Comparison of ENCODE assay signal across 32 cellular contexts in genomic region chr6:4584801-4585200, GRCh38.
"Had no signal": no experiment of that assay in that cellular context is flagged by ENCODE, and none has a peak within 500 bp of the region (broad histone marks: within the 10 kb centered on the region; RNA-seq: fewer than 3 reads in every experiment).

No MANE protein-coding gene starts in this region.

- H3K9me3 Mint-ChIP-seq: activated B cell treated with CpG ODN at 0.5 μM for 24 hours; activated CD4-positive, alpha-beta memory T cell treated with anti-CD3 and anti-CD28 coated beads, Interleukin-2, amount 10 ng/mL, durations not matched to agents 7 days and 5 days; activated CD4-positive, alpha-beta T cell treated with anti-CD3 and anti-CD28 coated beads, Interleukin-2, amount 10 ng/mL, durations not matched to agents 24 days and 14 days; activated naive CD4-positive, alpha-beta T cell treated with anti-CD3 and anti-CD28 coated beads, Interleukin-2, amount 10 ng/mL, durations not matched to agents 7 days and 5 days; activated naive CD4-positive, alpha-beta T cell treated with anti-CD3 and anti-CD28 coated beads, Interleukin-2, amount 50 U/mL, for 24 hours; activated naive CD8-positive, alpha-beta T cell treated with anti-CD3 and anti-CD28 coated beads, Interleukin-2, amount 10 ng/mL, durations not matched to agents 7 days and 5 days; activated naive CD8-positive, alpha-beta T cell treated with anti-CD3 and anti-CD28 coated beads, Interleukin-2, amount 50 U/mL, for 24 hours; activated T-cell treated with anti-CD3 and anti-CD28 coated beads, Interleukin-2, amount 50 U/mL, for 4 hours; activated T-helper 2 cell treated with anti-CD3 and anti-CD28 coated beads, Interferon-gamma antibody, Interleukin-2, Interleukin-4, amounts not matched to agents 10 μg/mL and 5 μg/mL and 100 μg/mL, durations not matched to agents 14 hours and 24 hours and 36 hours; central memory CD8-positive, alpha-beta T cell; T-helper 1 cell treated with Interleukin-12 subunit alpha and Interleukin-12 subunit beta and Interleukin-4 antibody, amounts not matched to agents 30 μg/mL and 1 μg/mL, for 36 hours; T-helper 2 cell treated with Interferon-gamma antibody and Interleukin-4, amounts not matched to agents 5 μg/mL and 100 μg/mL, for 36 hours had no signal

- DNase-seq: activated B cell treated with CpG ODN at 0.5 μM for 24 hours; activated CD4-positive, alpha-beta memory T cell treated with anti-CD3 and anti-CD28 coated beads, Interleukin-2, amount 10 ng/mL, durations not matched to agents 7 days and 5 days; activated CD4-positive, alpha-beta T cell treated with anti-CD3 and anti-CD28 coated beads for 4 hours; activated CD4-positive, alpha-beta T cell treated with anti-CD3 and anti-CD28 coated beads, Interleukin-2, amount 10 ng/mL, durations not matched to agents 24 days and 14 days; activated CD4-positive, alpha-beta T cell treated with anti-CD3 and anti-CD28 coated beads, Interleukin-2, amount 50 U/mL, for 48 hours; activated CD4-positive, CD25-positive, alpha-beta regulatory T cell treated with anti-CD3 and anti-CD28 coated beads, Interleukin-2, amount 50 U/mL, for 72 hours; activated CD8-positive, alpha-beta memory T cell treated with anti-CD3 and anti-CD28 coated beads for 24 hours; activated CD8-positive, alpha-beta memory T cell treated with anti-CD3 and anti-CD28 coated beads, Interleukin-2, amount 10 ng/mL, durations not matched to agents 7 days and 5 days; activated CD8-positive, alpha-beta memory T cell treated with anti-CD3 and anti-CD28 coated beads, Interleukin-2, amount 50 U/mL, for 48 hours; activated CD8-positive, alpha-beta T cell treated with anti-CD3 and anti-CD28 coated beads, Interleukin-2, amount 10 ng/mL, durations not matched to agents 7 days and 5 days; activated effector memory CD4-positive, alpha-beta T cell treated with Interleukin-2 at 50 U/mL for 16 hours; activated gamma-delta T cell; activated naive CD4-positive, alpha-beta T cell treated with anti-CD3 and anti-CD28 coated beads, Interleukin-2, amount 10 ng/mL, durations not matched to agents 7 days and 5 days; activated naive CD4-positive, alpha-beta T cell treated with Interleukin-2 at 50 U/mL for 16 hours; activated naive CD8-positive, alpha-beta T cell treated with anti-CD3 and anti-CD28 coated beads, Interleukin-2, amount 10 ng/mL, durations not matched to agents 7 days and 5 days; activated naive CD8-positive, alpha-beta T cell treated with anti-CD3 and anti-CD28 coated beads, Interleukin-2, amount 50 U/mL, for 24 hours; activated T-cell treated with anti-CD3 and anti-CD28 coated beads, Interleukin-2, amount 50 U/mL, for 4 hours; amygdala; caudate nucleus; T-helper 1 cell; T-helper 2 cell; T-helper 9 cell had no signal

- H3K4me3 Mint-ChIP-seq: activated B cell treated with CpG ODN at 0.5 μM for 24 hours; activated CD4-positive, alpha-beta memory T cell treated with anti-CD3 and anti-CD28 coated beads, Interleukin-2, amount 10 ng/mL, durations not matched to agents 7 days and 5 days; activated CD4-positive, alpha-beta T cell treated with anti-CD3 and anti-CD28 coated beads, Interleukin-2, amount 10 ng/mL, durations not matched to agents 24 days and 14 days; activated CD8-positive, alpha-beta memory T cell treated with anti-CD3 and anti-CD28 coated beads, Interleukin-2, amount 10 ng/mL, durations not matched to agents 7 days and 5 days; activated CD8-positive, alpha-beta T cell treated with anti-CD3 and anti-CD28 coated beads, Interleukin-2, amount 10 ng/mL, durations not matched to agents 7 days and 5 days; activated naive CD4-positive, alpha-beta T cell treated with anti-CD3 and anti-CD28 coated beads, Interleukin-2, amount 10 ng/mL, durations not matched to agents 7 days and 5 days; activated naive CD4-positive, alpha-beta T cell treated with anti-CD3 and anti-CD28 coated beads, Interleukin-2, amount 50 U/mL, for 24 hours; activated naive CD8-positive, alpha-beta T cell; activated naive CD8-positive, alpha-beta T cell treated with anti-CD3 and anti-CD28 coated beads, Interleukin-2, amount 10 ng/mL, durations not matched to agents 7 days and 5 days; activated naive CD8-positive, alpha-beta T cell treated with anti-CD3 and anti-CD28 coated beads, Interleukin-2, amount 50 U/mL, for 24 hours; activated T-cell treated with anti-CD3 and anti-CD28 coated beads, Interleukin-2, amount 50 U/mL, for 4 hours; brain; central memory CD8-positive, alpha-beta T cell; T-helper 1 cell treated with Interleukin-12 subunit alpha and Interleukin-12 subunit beta and Interleukin-4 antibody, amounts not matched to agents 30 μg/mL and 1 μg/mL, for 36 hours; T-helper 2 cell treated with Interferon-gamma antibody and Interleukin-4, amounts not matched to agents 5 μg/mL and 100 μg/mL, for 36 hours had no signal

- H3K36me3 ChIP-seq: ascending aorta, cardiac muscle cell had no signal

- H3K27me3 Mint-ChIP-seq: activated CD4-positive, alpha-beta memory T cell treated with anti-CD3 and anti-CD28 coated beads, Interleukin-2, amount 10 ng/mL, durations not matched to agents 7 days and 5 days; activated CD4-positive, alpha-beta T cell treated with anti-CD3 and anti-CD28 coated beads, Interleukin-2, amount 10 ng/mL, durations not matched to agents 24 days and 14 days; activated naive CD4-positive, alpha-beta T cell treated with anti-CD3 and anti-CD28 coated beads, Interleukin-2, amount 10 ng/mL, durations not matched to agents 7 days and 5 days; activated naive CD8-positive, alpha-beta T cell treated with anti-CD3 and anti-CD28 coated beads, Interleukin-2, amount 10 ng/mL, durations not matched to agents 7 days and 5 days had no signal

- H3K4me3 ChIP-seq: ascending aorta, cardiac muscle cell had no signal

- H3K36me3 Mint-ChIP-seq: activated CD8-positive, alpha-beta memory T cell treated with anti-CD3 and anti-CD28 coated beads, Interleukin-2, amount 10 ng/mL, durations not matched to agents 7 days and 5 days; activated naive CD4-positive, alpha-beta T cell treated with anti-CD3 and anti-CD28 coated beads, Interleukin-2, amount 10 ng/mL, durations not matched to agents 7 days and 5 days; activated naive CD4-positive, alpha-beta T cell treated with anti-CD3 and anti-CD28 coated beads, Interleukin-2, amount 50 U/mL, for 24 hours; activated naive CD8-positive, alpha-beta T cell; activated naive CD8-positive, alpha-beta T cell treated with anti-CD3 and anti-CD28 coated beads, Interleukin-2, amount 10 ng/mL, durations not matched to agents 7 days and 5 days; brain had no signal

- H3K27ac Mint-ChIP-seq: activated B cell treated with CpG ODN at 0.5 μM for 24 hours; activated CD4-positive, alpha-beta memory T cell treated with anti-CD3 and anti-CD28 coated beads, Interleukin-2, amount 10 ng/mL, durations not matched to agents 7 days and 5 days; activated CD4-positive, alpha-beta T cell treated with anti-CD3 and anti-CD28 coated beads, Interleukin-2, amount 10 ng/mL, durations not matched to agents 24 days and 14 days; activated CD8-positive, alpha-beta memory T cell treated with anti-CD3 and anti-CD28 coated beads, Interleukin-2, amount 10 ng/mL, durations not matched to agents 7 days and 5 days; activated CD8-positive, alpha-beta T cell treated with anti-CD3 and anti-CD28 coated beads, Interleukin-2, amount 10 ng/mL, durations not matched to agents 7 days and 5 days; activated naive CD4-positive, alpha-beta T cell treated with anti-CD3 and anti-CD28 coated beads, Interleukin-2, amount 10 ng/mL, durations not matched to agents 7 days and 5 days; activated naive CD4-positive, alpha-beta T cell treated with anti-CD3 and anti-CD28 coated beads, Interleukin-2, amount 50 U/mL, for 24 hours; activated naive CD8-positive, alpha-beta T cell; activated naive CD8-positive, alpha-beta T cell treated with anti-CD3 and anti-CD28 coated beads, Interleukin-2, amount 10 ng/mL, durations not matched to agents 7 days and 5 days; activated naive CD8-positive, alpha-beta T cell treated with anti-CD3 and anti-CD28 coated beads, Interleukin-2, amount 50 U/mL, for 24 hours; activated T-helper 2 cell treated with anti-CD3 and anti-CD28 coated beads, Interferon-gamma antibody, Interleukin-2, Interleukin-4, amounts not matched to agents 10 μg/mL and 5 μg/mL and 100 μg/mL, durations not matched to agents 14 hours and 24 hours and 36 hours; brain; T-helper 1 cell treated with Interleukin-12 subunit alpha and Interleukin-12 subunit beta and Interleukin-4 antibody, amounts not matched to agents 30 μg/mL and 1 μg/mL, for 36 hours; T-helper 2 cell treated with Interferon-gamma antibody and Interleukin-4, amounts not matched to agents 5 μg/mL and 100 μg/mL, for 36 hours had no signal

- ATAC-seq: activated CD8-positive, alpha-beta memory T cell treated with anti-CD3 and anti-CD28 coated beads, Interleukin-2, amount 10 ng/mL, durations not matched to agents 7 days and 5 days; activated CD8-positive, alpha-beta T cell treated with anti-CD3 and anti-CD28 coated beads, Interleukin-2, amount 10 ng/mL, durations not matched to agents 7 days and 5 days; activated naive CD8-positive, alpha-beta T cell treated with anti-CD3 and anti-CD28 coated beads, Interleukin-2, amount 50 U/mL, for 24 hours; activated T-cell treated with anti-CD3 and anti-CD28 coated beads, Interleukin-2, amount 50 U/mL, for 4 hours had no signal

- H3K27me3 ChIP-seq: ascending aorta, cardiac muscle cell had no signal

- H3K27ac ChIP-seq: ascending aorta, cardiac muscle cell, VCaP had no signal

- H3K9me3 ChIP-seq: ascending aorta had no signal

- H3K4me1 Mint-ChIP-seq: activated B cell treated with CpG ODN at 0.5 μM for 24 hours; activated CD4-positive, alpha-beta memory T cell treated with anti-CD3 and anti-CD28 coated beads, Interleukin-2, amount 10 ng/mL, durations not matched to agents 7 days and 5 days; activated CD4-positive, alpha-beta T cell treated with anti-CD3 and anti-CD28 coated beads, Interleukin-2, amount 10 ng/mL, durations not matched to agents 24 days and 14 days; activated CD8-positive, alpha-beta memory T cell treated with anti-CD3 and anti-CD28 coated beads, Interleukin-2, amount 10 ng/mL, durations not matched to agents 7 days and 5 days; activated naive CD4-positive, alpha-beta T cell treated with anti-CD3 and anti-CD28 coated beads, Interleukin-2, amount 10 ng/mL, durations not matched to agents 7 days and 5 days; activated naive CD4-positive, alpha-beta T cell treated with anti-CD3 and anti-CD28 coated beads, Interleukin-2, amount 50 U/mL, for 24 hours; activated naive CD8-positive, alpha-beta T cell treated with anti-CD3 and anti-CD28 coated beads, Interleukin-2, amount 10 ng/mL, durations not matched to agents 7 days and 5 days; activated naive CD8-positive, alpha-beta T cell treated with anti-CD3 and anti-CD28 coated beads, Interleukin-2, amount 50 U/mL, for 24 hours; brain; central memory CD8-positive, alpha-beta T cell had no signal
